Comparison of ENCODE assay signal across 16 cellular contexts in genomic region chr4:95248713-95249401, GRCh38.
DNase-seq lines count a peak whose midpoint lies in the region; ATAC-seq and TF ChIP-seq lines count a peak whose summit lies in the region.
"Had no signal": no experiment of that assay in that cellular context is flagged by ENCODE, and none has a peak within 500 bp of the region (broad histone marks: within the 10 kb centered on the region; RNA-seq: fewer than 3 reads in every experiment).

No MANE protein-coding gene starts in this region.

- TF ChIP-seq CTCF in HEK293 (tag by site-specific recombination; IDR thresholded peaks at IDR 0.05) = no peak
- TF ChIP-seq CTCF in VCaP (conservative IDR thresholded peaks at IDR 0.05) = no peak
- TF ChIP-seq CTCF in right lobe of liver (IDR thresholded peaks at IDR 0.05) = no peak
- no peak for TF ChIP-seq CTCF in upper lobe of left lung (IDR thresholded peaks at IDR 0.05)
- no peak for TF ChIP-seq CTCF in glutamatergic neuron (IDR thresholded peaks at IDR 0.05; ENCODE audit: partially characterized antibody, unreplicated experiment)

- CTCF ChIA-PET in HEK293 (lab: Yijun Ruan, JAX) = no interaction called here

- H3K36me3 ChIP-seq in HEK293 (ENCODE audit: control insufficient read depth in 2 of 2, insufficient read depth in 1 of 2, low read length in 2 of 2) = no peaks in the 10 kb centered on the region
- no peaks in the 10 kb centered on the region for H3K36me3 ChIP-seq in right lobe of liver
- H3K36me3 ChIP-seq in upper lobe of left lung = no peaks in the 10 kb centered on the region
- H3K36me3 ChIP-seq: prostate gland had no signal

- H3K27me3 Mint-ChIP-seq in glutamatergic neuron (ENCODE audit: unreplicated experiment) = peaks cover 2% of the 10 kb centered on the region
- H3K27me3 Mint-ChIP-seq: CD8-positive, alpha-beta memory T cell; natural killer cell treated with Interleukin-12 subunit alpha and Interleukin-12 subunit beta and Interleukin-15 and Interleukin-18, amount 100 ng/mL, for 72 hours had no signal

- H3K9me3 ChIP-seq in HEK293 (ENCODE audit: control insufficient read depth, insufficient read depth, low read depth, low read length) (no peaks in the 10 kb centered on the region), right lobe of liver (peaks cover 0 to 6% (median 0%) of the 10 kb centered on the region in 4 donors), upper lobe of left lung (no peaks in the 10 kb centered on the region)
- H3K9me3 ChIP-seq: prostate gland had no signal

- WGBS in right lobe of liver (ENCODE audit: insufficient coverage, low coverage, low lambda C conversion rate, missing lambda C conversion rate) = 83% methylated on average over 1 of the region's 1 CpG
- 69 to 72% methylated on average over 1 of the region's 1 CpG for WGBS in upper lobe of left lung, 2 donors

- H3K36me3 Mint-ChIP-seq in glutamatergic neuron (ENCODE audit: unreplicated experiment) = no peaks in the 10 kb centered on the region
- H3K36me3 Mint-ChIP-seq: CD8-positive, alpha-beta memory T cell; natural killer cell treated with Interleukin-12 subunit alpha and Interleukin-12 subunit beta and Interleukin-15 and Interleukin-18, amount 100 ng/mL, for 72 hours had no signal

- TF ChIP-seq POLR2A in right lobe of liver (IDR thresholded peaks at IDR 0.05) (no peak), upper lobe of left lung (IDR thresholded peaks at IDR 0.05) (no peak)

- peak; percentile 2 for DNase-seq in activated CD8-positive, alpha-beta memory T cell treated with anti-CD3 and anti-CD28 coated beads, Interleukin-2, amount 50 U/mL, for 24 hours (ENCODE audit: extremely low read depth)
- no peak for DNase-seq in activated CD8-positive, alpha-beta memory T cell treated with anti-CD3 and anti-CD28 coated beads for 24 hours
- no peak for DNase-seq in right lobe of liver
- DNase-seq in occipital lobe (lab: John Stamatoyannopoulos, UW) = no peak
- no peak for DNase-seq in upper lobe of left lung
- no peak for DNase-seq in glutamatergic neuron
- DNase-seq: activated CD8-positive, alpha-beta memory T cell treated with anti-CD3 and anti-CD28 coated beads, Interleukin-2, amount 50 U/mL, for 4 hours; caudate nucleus; CD8-positive, alpha-beta memory T cell; NCI-H146; SW 1271 had no signal

- POLR2A ChIA-PET in HEK293 (lab: Yijun Ruan, JAX) = no interaction called here

- H3K27ac Mint-ChIP-seq in glutamatergic neuron (ENCODE audit: unreplicated experiment) = no peak overlapping the region
- H3K27ac Mint-ChIP-seq: CD8-positive, alpha-beta memory T cell; natural killer cell treated with Interleukin-12 subunit alpha and Interleukin-12 subunit beta and Interleukin-15 and Interleukin-18, amount 100 ng/mL, for 72 hours had no signal

- peaks cover 11% of the 10 kb centered on the region for H3K4me1 Mint-ChIP-seq in glutamatergic neuron (ENCODE audit: low read depth, unreplicated experiment)
- H3K4me1 Mint-ChIP-seq: CD8-positive, alpha-beta memory T cell had no signal

- intact Hi-C loops in right lobe of liver (cut with DNase I) = no loop called here

- ATAC-seq in right lobe of liver = peak in 3 of 4 donors; percentile 16 to 57 (median 50)
- no peak for ATAC-seq in upper lobe of left lung (ENCODE audit: low FRiP score in 2 of 2)

- no peak overlapping the region for H3K4me3 ChIP-seq in HEK293 (ENCODE audit: low read depth, low read length)
- H3K4me3 ChIP-seq in right lobe of liver = no peak overlapping the region
- no peak overlapping the region for H3K4me3 ChIP-seq in upper lobe of left lung
- H3K4me3 ChIP-seq: prostate gland had no signal

- H3K4me3 Mint-ChIP-seq in glutamatergic neuron (ENCODE audit: unreplicated experiment) = no peak overlapping the region
- H3K4me3 Mint-ChIP-seq: CD8-positive, alpha-beta memory T cell; natural killer cell treated with Interleukin-12 subunit alpha and Interleukin-12 subunit beta and Interleukin-15 and Interleukin-18, amount 100 ng/mL, for 72 hours had no signal

- H3K4me1 ChIP-seq in HEK293 (ENCODE audit: control insufficient read depth, insufficient read depth, low read length) = no peaks in the 10 kb centered on the region
- H3K4me1 ChIP-seq in right lobe of liver = peaks cover 0 to 16% (median 0%) of the 10 kb centered on the region in 4 donors
- peaks cover 0 to 11% (median 2%) of the 10 kb centered on the region in 4 donors for H3K4me1 ChIP-seq in upper lobe of left lung

- no peaks in the 10 kb centered on the region for H3K9me3 Mint-ChIP-seq in glutamatergic neuron (ENCODE audit: unreplicated experiment)
- H3K9me3 Mint-ChIP-seq: natural killer cell treated with Interleukin-12 subunit alpha and Interleukin-12 subunit beta and Interleukin-15 and Interleukin-18, amount 100 ng/mL, for 72 hours had no signal

- H3K27ac ChIP-seq in HEK293 (ENCODE audit: extremely low read depth, low read depth, low read length) (no peak overlapping the region), VCaP (peak overlapping the region; percentile 71), right lobe of liver (no peak overlapping the region), upper lobe of left lung (no peak overlapping the region)
- H3K27ac ChIP-seq: prostate gland, RWPE1 had no signal

- no peak for TF ChIP-seq EP300 in upper lobe of left lung (IDR thresholded peaks at IDR 0.05)

- no peaks in the 10 kb centered on the region for H3K27me3 ChIP-seq in right lobe of liver
- no peaks in the 10 kb centered on the region for H3K27me3 ChIP-seq in upper lobe of left lung

TF ChIP-seq in HEK293, 187 proteins besides CTCF, POLR2A, EP300 and RAD21 (continues in another document):
- TF ChIP-seq ZNF184 (tag by site-specific recombination; IDR thresholded peaks at IDR 0.05) (peak; percentile 48; the same call in 1 of the 2 replicates), ZFP69B (tag by site-specific recombination; IDR thresholded peaks at IDR 0.05) (0 out of 2 replicates have a peak, but pooled peaks have one; percentile 35), ZNF248 (tag by site-specific recombination; IDR thresholded peaks at IDR 0.05) (peak; percentile 87; the same call in 1 of the 2 replicates), ZNF629 (tag by site-specific recombination; IDR thresholded peaks at IDR 0.05) (0 out of 2 replicates have a peak, but pooled peaks have one; percentile 25), PRDM10 (tag by site-specific recombination; IDR thresholded peaks at IDR 0.05) (peak; percentile 97), ZNF660 (tag by site-specific recombination; IDR thresholded peaks at IDR 0.05) (peak; percentile 60)
- TF ChIP-seq, protein P1, sequence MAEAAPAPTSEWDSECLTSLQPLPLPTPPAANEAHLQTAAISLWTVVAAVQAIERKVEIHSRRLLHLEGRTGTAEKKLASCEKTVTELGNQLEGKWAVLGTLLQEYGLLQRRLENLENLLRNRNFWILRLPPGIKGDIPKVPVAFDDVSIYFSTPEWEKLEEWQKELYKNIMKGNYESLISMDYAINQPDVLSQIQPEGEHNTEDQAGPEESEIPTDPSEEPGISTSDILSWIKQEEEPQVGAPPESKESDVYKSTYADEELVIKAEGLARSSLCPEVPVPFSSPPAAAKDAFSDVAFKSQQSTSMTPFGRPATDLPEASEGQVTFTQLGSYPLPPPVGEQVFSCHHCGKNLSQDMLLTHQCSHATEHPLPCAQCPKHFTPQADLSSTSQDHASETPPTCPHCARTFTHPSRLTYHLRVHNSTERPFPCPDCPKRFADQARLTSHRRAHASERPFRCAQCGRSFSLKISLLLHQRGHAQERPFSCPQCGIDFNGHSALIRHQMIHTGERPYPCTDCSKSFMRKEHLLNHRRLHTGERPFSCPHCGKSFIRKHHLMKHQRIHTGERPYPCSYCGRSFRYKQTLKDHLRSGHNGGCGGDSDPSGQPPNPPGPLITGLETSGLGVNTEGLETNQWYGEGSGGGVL (tag by site-specific recombination; IDR thresholded peaks at IDR 0.05) = 0 out of 2 replicates have a peak, but pooled peaks have one; percentile 24
- TF ChIP-seq, protein P2, sequence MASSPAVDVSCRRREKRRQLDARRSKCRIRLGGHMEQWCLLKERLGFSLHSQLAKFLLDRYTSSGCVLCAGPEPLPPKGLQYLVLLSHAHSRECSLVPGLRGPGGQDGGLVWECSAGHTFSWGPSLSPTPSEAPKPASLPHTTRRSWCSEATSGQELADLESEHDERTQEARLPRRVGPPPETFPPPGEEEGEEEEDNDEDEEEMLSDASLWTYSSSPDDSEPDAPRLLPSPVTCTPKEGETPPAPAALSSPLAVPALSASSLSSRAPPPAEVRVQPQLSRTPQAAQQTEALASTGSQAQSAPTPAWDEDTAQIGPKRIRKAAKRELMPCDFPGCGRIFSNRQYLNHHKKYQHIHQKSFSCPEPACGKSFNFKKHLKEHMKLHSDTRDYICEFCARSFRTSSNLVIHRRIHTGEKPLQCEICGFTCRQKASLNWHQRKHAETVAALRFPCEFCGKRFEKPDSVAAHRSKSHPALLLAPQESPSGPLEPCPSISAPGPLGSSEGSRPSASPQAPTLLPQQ (tag by site-specific recombination; IDR thresholded peaks at IDR 0.05) = peak; percentile 49; the same call in 1 of the 2 replicates

Comparison
In these comparisons a context has a peak if more than half of its experiments do, and no peak if none do; other contexts are left out.
1. ATAC-seq: peak in right lobe of liver (3 of 4); none in upper lobe of left lung (0 of 2).